ENCODE assay signal across 14 cellular contexts in genomic region chr20:57090590-57091560, GRCh38.
DNase-seq lines count a peak whose midpoint lies in the region; ATAC-seq and TF ChIP-seq lines count a peak whose summit lies in the region.
"Had no signal": no experiment of that assay in that cellular context is flagged by ENCODE, and none has a peak within 500 bp of the region (broad histone marks: within the 10 kb centered on the region; RNA-seq: fewer than 3 reads in every experiment).

No MANE protein-coding gene starts in this region.

- no peaks in the 10 kb centered on the region for H3K9me3 ChIP-seq in naive thymus-derived CD4-positive, alpha-beta T cell (ENCODE audit: control insufficient read depth in 2 of 3, low read length in 3 of 3)
- H3K9me3 ChIP-seq: thyroid gland had no signal

- TF ChIP-seq CTCF in GM13977 (IDR thresholded peaks at IDR 0.05; ENCODE audit: extremely low read depth, insufficient read depth, missing control alignments), result no peak

- peak; percentile 12 for ATAC-seq in naive thymus-derived CD4-positive, alpha-beta T cell
- ATAC-seq in GM19324 (IDR thresholded peaks at IDR 0.05; ENCODE audit: low FRiP score, unreplicated experiment), result no peak

- no peaks in the 10 kb centered on the region for H3K4me1 ChIP-seq in naive thymus-derived CD4-positive, alpha-beta T cell (ENCODE audit: control insufficient read depth in 2 of 2, insufficient read depth in 2 of 2, low read length in 2 of 2)
- H3K4me1 ChIP-seq: thyroid gland had no signal

- POLR2A ChIA-PET in naive thymus-derived CD4-positive, alpha-beta T cell (lab: Charles Lee), result no interaction called here

- H3K9me3 Mint-ChIP-seq in activated T-helper 1 cell treated with anti-CD3 and anti-CD28 coated beads, Interleukin-12 subunit alpha, Interleukin-12 subunit beta, Interleukin-2, Interleukin-4 antibody, amounts not matched to agents 30 ng/mL and 10 ng/mL and 1 ng/mL, durations not matched to agents 14 hours and 24 hours and 36 hours, result peaks cover 6% of the 10 kb centered on the region
- peaks cover 0 to 2% (median 0%) of the 10 kb centered on the region in 11 donors for H3K9me3 Mint-ChIP-seq in naive thymus-derived CD4-positive, alpha-beta T cell
- H3K9me3 Mint-ChIP-seq: GM23338 had no signal

- H3K36me3 Mint-ChIP-seq in activated T-helper 1 cell treated with anti-CD3 and anti-CD28 coated beads, Interleukin-12 subunit alpha, Interleukin-12 subunit beta, Interleukin-2, Interleukin-4 antibody, amounts not matched to agents 30 ng/mL and 10 ng/mL and 1 ng/mL, durations not matched to agents 14 hours and 24 hours and 36 hours (ENCODE audit: low read depth), result peaks cover 4% of the 10 kb centered on the region
- no peaks in the 10 kb centered on the region for H3K36me3 Mint-ChIP-seq in naive thymus-derived CD4-positive, alpha-beta T cell

- H3K4me1 Mint-ChIP-seq in activated T-helper 1 cell treated with anti-CD3 and anti-CD28 coated beads, Interleukin-12 subunit alpha, Interleukin-12 subunit beta, Interleukin-2, Interleukin-4 antibody, amounts not matched to agents 30 ng/mL and 10 ng/mL and 1 ng/mL, durations not matched to agents 14 hours and 24 hours and 36 hours (ENCODE audit: low read depth), result peaks cover 20% of the 10 kb centered on the region
- peaks cover 4 to 28% (median 13%) of the 10 kb centered on the region in 7 donors for H3K4me1 Mint-ChIP-seq in naive thymus-derived CD4-positive, alpha-beta T cell

- H3K27ac ChIP-seq in naive thymus-derived CD4-positive, alpha-beta T cell (ENCODE audit: low read depth, low read length), result no peak overlapping the region
- H3K27ac ChIP-seq: thyroid gland had no signal

- DNase-seq in stimulated activated CD4-positive, alpha-beta T cell treated with anti-CD3 and anti-CD28 coated beads, Interleukin-15, amount 100 ng/mL, for 24 hours, result peak; percentile 18
- no peak for DNase-seq in stimulated activated CD4-positive, alpha-beta T cell treated with anti-CD3 and anti-CD28 coated beads, Interleukin-2, amount 100 ng/mL, for 48 hours
- DNase-seq in activated T-helper 1 cell treated with anti-CD3 and anti-CD28 coated beads, Interleukin-12 subunit alpha, Interleukin-12 subunit beta, Interleukin-2, Interleukin-4 antibody, amounts not matched to agents 30 ng/mL and 10 ng/mL and 1 ng/mL, durations not matched to agents 14 hours and 24 hours and 36 hours (ENCODE audit: low spot score), result no peak
- peak in 1 of 9 donors; percentile 27 for DNase-seq in naive thymus-derived CD4-positive, alpha-beta T cell
- DNase-seq in GM13977 (ENCODE audit: low spot score) (no peak), AG08395 (ENCODE audit: low spot score) (no peak)
- DNase-seq: foreskin melanocyte, left cardiac atrium, midbrain, NCI-H1105, NCI-H510A, thyroid gland had no signal

- H3K36me3 ChIP-seq in naive thymus-derived CD4-positive, alpha-beta T cell (ENCODE audit: control insufficient read depth in 2 of 3, insufficient read depth in 3 of 3, low read length in 3 of 3), result no peaks in the 10 kb centered on the region
- H3K36me3 ChIP-seq: thyroid gland had no signal

- no peak overlapping the region for H3K4me3 ChIP-seq in naive thymus-derived CD4-positive, alpha-beta T cell (ENCODE audit: low read length)
- H3K4me3 ChIP-seq: thyroid gland had no signal

- peaks cover 11% of the 10 kb centered on the region for H3K27me3 Mint-ChIP-seq in activated T-helper 1 cell treated with anti-CD3 and anti-CD28 coated beads, Interleukin-12 subunit alpha, Interleukin-12 subunit beta, Interleukin-2, Interleukin-4 antibody, amounts not matched to agents 30 ng/mL and 10 ng/mL and 1 ng/mL, durations not matched to agents 14 hours and 24 hours and 36 hours (ENCODE audit: insufficient read depth)
- peaks cover 0 to 28% (median 16%) of the 10 kb centered on the region in 5 donors for H3K27me3 Mint-ChIP-seq in naive thymus-derived CD4-positive, alpha-beta T cell

- in situ Hi-C loops in GM13977 (cut with MboI; ENCODE audit: low pct_unique_long_range_greater_than_20kb, low sequenced_read_pairs, unreplicated experiment), result no loop called here

- intact Hi-C loops in activated T-helper 1 cell treated with anti-CD3 and anti-CD28 coated beads, Interleukin-12 subunit alpha, Interleukin-12 subunit beta, Interleukin-2, Interleukin-4 antibody, amounts not matched to agents 30 ng/mL and 10 ng/mL and 1 ng/mL, durations not matched to agents 14 hours and 24 hours and 36 hours (cut with micrococcal nuclease), result no loop called here
- intact Hi-C loops in naive thymus-derived CD4-positive, alpha-beta T cell (cut with micrococcal nuclease), result loop anchor here in 1 of 2 donors (10.0 kb wide), 1 partner anchor 504 kb away; no protein-coding TSS in a partner anchor

- H3K27me3 ChIP-seq in naive thymus-derived CD4-positive, alpha-beta T cell (ENCODE audit: control insufficient read depth in 2 of 2, insufficient read depth in 2 of 2, low read length in 2 of 2), result no peaks in the 10 kb centered on the region
- H3K27me3 ChIP-seq: thyroid gland had no signal

- peak overlapping the region; percentile 28 for H3K4me3 Mint-ChIP-seq in activated T-helper 1 cell treated with anti-CD3 and anti-CD28 coated beads, Interleukin-12 subunit alpha, Interleukin-12 subunit beta, Interleukin-2, Interleukin-4 antibody, amounts not matched to agents 30 ng/mL and 10 ng/mL and 1 ng/mL, durations not matched to agents 14 hours and 24 hours and 36 hours
- no peak overlapping the region for H3K4me3 Mint-ChIP-seq in naive thymus-derived CD4-positive, alpha-beta T cell

- CTCF ChIA-PET in naive thymus-derived CD4-positive, alpha-beta T cell (lab: Charles Lee), result interaction anchor here (0.9 kb wide), 1 partner anchor 256 kb away, joined by 3 read pairs; no protein-coding TSS in a partner anchor

- H3K27ac Mint-ChIP-seq in activated T-helper 1 cell treated with anti-CD3 and anti-CD28 coated beads, Interleukin-12 subunit alpha, Interleukin-12 subunit beta, Interleukin-2, Interleukin-4 antibody, amounts not matched to agents 30 ng/mL and 10 ng/mL and 1 ng/mL, durations not matched to agents 14 hours and 24 hours and 36 hours, result peak overlapping the region; percentile 98
- peak overlapping the region in 3 of 9 donors; percentile 7 to 84 (median 63) for H3K27ac Mint-ChIP-seq in naive thymus-derived CD4-positive, alpha-beta T cell
- H3K27ac Mint-ChIP-seq: GM23338 had no signal
